Comparison of ENCODE assay signal across 9 cellular contexts in genomic region chr1:18564661-18565060, GRCh38.
"Had no signal": no experiment of that assay in that cellular context is flagged by ENCODE, and none has a peak within 500 bp of the region (broad histone marks: within the 10 kb centered on the region; RNA-seq: fewer than 3 reads in every experiment).

No MANE protein-coding gene starts in this region.

- H3K4me3 ChIP-seq: GM23248, HAP-1, K562 had no signal

- H3K9me3 ChIP-seq: HAP-1 had no signal

- H2AFZ ChIP-seq: GM23248 had no signal

- ATAC-seq: HCT116, K562 had no signal

- FAIRE-seq: HTR-8/SVneo, K562 had no signal

- H3K27ac ChIP-seq: GM23248 had no signal

- H3K4me1 ChIP-seq: HAP-1 had no signal

- H3K9ac ChIP-seq: GM23248 had no signal

- H3K36me3 ChIP-seq: HAP-1 had no signal

- DNase-seq: GM23248, H7, IMR-90, Kasumi-1, KG1 had no signal
